ENCODE assay signal across 21 cellular contexts in the genomic region with DNA sequence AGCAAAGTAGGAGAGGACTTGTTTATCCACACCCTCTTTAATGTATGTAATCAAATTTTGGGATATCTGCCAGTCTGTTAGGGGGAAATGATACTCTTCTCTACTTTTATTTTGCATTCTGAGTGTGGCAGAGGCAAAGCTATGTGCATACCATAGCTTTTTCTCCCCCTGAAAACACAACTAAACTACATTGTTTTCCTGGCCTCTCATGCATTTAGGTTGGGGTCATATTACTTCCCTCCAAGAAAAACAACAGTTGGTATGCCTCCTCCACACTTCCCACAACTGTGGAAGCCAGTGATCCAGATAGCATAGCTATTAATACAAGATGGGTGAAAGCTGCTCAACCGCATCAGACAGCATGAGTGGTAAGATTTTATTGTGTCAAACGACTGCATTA. TPM values are rescaled to one million over a fixed set of nuclear protein-coding genes. Genes with fewer than 3 reads are reported as not detected.
A peak's percentile ranks its signal among the peaks of the same experiment; 100 is the strongest.
DNase-seq lines count a peak whose midpoint lies in the region; ATAC-seq and TF ChIP-seq lines count a peak whose summit lies in the region.
"Had no signal": no experiment of that assay in that cellular context is flagged by ENCODE, and none has a peak within 500 bp of the region (broad histone marks: within the 10 kb centered on the region; RNA-seq: fewer than 3 reads in every experiment).

No MANE protein-coding gene starts in this region.

- no peaks in the 10 kb centered on the region for H3K27me3 ChIP-seq in testis
- H3K27me3 ChIP-seq: adrenal gland, transverse colon had no signal

- H3K36me3 Mint-ChIP-seq in chondrocyte (ENCODE audit: low read depth) = peaks cover 14% of the 10 kb centered on the region
- H3K36me3 Mint-ChIP-seq: IgD-negative memory B cell had no signal

- TF ChIP-seq POLR2A in testis (IDR thresholded peaks at IDR 0.05) = no peak

- ATAC-seq in GM18870 (IDR thresholded peaks at IDR 0.05; ENCODE audit: unreplicated experiment) (no peak), left lobe of liver (no peak)
- ATAC-seq: psoas muscle, Right ventricle myocardium inferior had no signal

- TF ChIP-seq CTCF in chondrocyte (IDR thresholded peaks at IDR 0.05) (no peak), testis (IDR thresholded peaks at IDR 0.05) (no peak)

- H3K4me1 Mint-ChIP-seq in chondrocyte (ENCODE audit: low read depth) = peaks cover 40% of the 10 kb centered on the region

- H3K9me3 Mint-ChIP-seq in chondrocyte (ENCODE audit: low read depth) = no peaks in the 10 kb centered on the region
- H3K9me3 Mint-ChIP-seq: activated T-cell treated with anti-CD3 and anti-CD28 coated beads, Interleukin-2, amount 50 U/mL, for 72 hours; IgD-negative memory B cell; T-helper 2 cell treated with Interferon-gamma antibody and Interleukin-4, amounts not matched to agents 5 μg/mL and 100 μg/mL, for 36 hours had no signal

- no peak overlapping the region for H3K27ac ChIP-seq in testis
- H3K27ac ChIP-seq: adrenal gland, psoas muscle, transverse colon had no signal

- no peaks in the 10 kb centered on the region for H3K27me3 Mint-ChIP-seq in chondrocyte (ENCODE audit: low read depth)
- H3K27me3 Mint-ChIP-seq: dendritic cell treated with granulocyte-macrophage colony-stimulating factor and Interleukin-4, amounts not matched to agents 40 ng/mL and 50 ng/mL, for 4 days; IgD-negative memory B cell had no signal

- DNase-seq in Caki2 (ENCODE audit: low read depth) (peak; percentile 83), NCI-H2171 treated with DMSO at 0.1 percent for 48 hours (lab: John Stamatoyannopoulos, UW) (peak; percentile 76), chondrocyte (ENCODE audit: low spot score) (no peak), myocyte (ENCODE audit: low read depth) (peak; percentile 81), testis (no peak), left lobe of liver (ENCODE audit: low spot score) (no peak)
- no peak for DNase-seq in activated naive CD4-positive, alpha-beta T cell treated with Interleukin-2 at 50 U/mL for 16 hours
- DNase-seq: activated CD4-positive, alpha-beta T cell treated with anti-CD3 and anti-CD28 coated beads, Interleukin-2, amount 50 U/mL, for 4 hours; activated T-cell treated with anti-CD3 and anti-CD28 coated beads, Interleukin-2, amount 50 U/mL, for 72 hours; adrenal gland; C1 segment of cervical spinal cord; foreskin melanocyte; NCI-H748 treated with DMSO at 0.1 percent for 48 hours; psoas muscle; stimulated activated CD4-positive, alpha-beta T cell treated with anti-CD3 and anti-CD28 coated beads, Interleukin-2, amount 100 ng/mL, for 24 hours; transverse colon had no signal

- H3K27ac Mint-ChIP-seq in chondrocyte (ENCODE audit: unreplicated experiment) = peak overlapping the region; percentile 79
- H3K27ac Mint-ChIP-seq: activated T-cell treated with anti-CD3 and anti-CD28 coated beads, Interleukin-2, amount 50 U/mL, for 72 hours; dendritic cell treated with granulocyte-macrophage colony-stimulating factor and Interleukin-4, amounts not matched to agents 40 ng/mL and 50 ng/mL, for 4 days; IgD-negative memory B cell; T-helper 2 cell treated with Interferon-gamma antibody and Interleukin-4, amounts not matched to agents 5 μg/mL and 100 μg/mL, for 36 hours had no signal

- H3K4me3 Mint-ChIP-seq in chondrocyte (ENCODE audit: unreplicated experiment) = no peak overlapping the region
- H3K4me3 Mint-ChIP-seq: activated T-cell treated with anti-CD3 and anti-CD28 coated beads, Interleukin-2, amount 50 U/mL, for 72 hours; dendritic cell treated with granulocyte-macrophage colony-stimulating factor and Interleukin-4, amounts not matched to agents 40 ng/mL and 50 ng/mL, for 4 days; IgD-negative memory B cell; T-helper 2 cell treated with Interferon-gamma antibody and Interleukin-4, amounts not matched to agents 5 μg/mL and 100 μg/mL, for 36 hours had no signal

- H3K4me3 ChIP-seq in testis = no peak overlapping the region
- H3K4me3 ChIP-seq: adrenal gland, psoas muscle, transverse colon had no signal

- in situ Hi-C loops in Caki2 (cut with HindIII; ENCODE audit: low pct_unique_long_range_greater_than_20kb, low sequenced_read_pairs) = no loop called here

- no peaks in the 10 kb centered on the region for H3K36me3 ChIP-seq in testis (ENCODE audit: low read depth, missing control alignments)

- peaks cover 3% of the 10 kb centered on the region for H3K4me1 ChIP-seq in testis

- H3K9me3 ChIP-seq in testis = no peaks in the 10 kb centered on the region
- H3K9me3 ChIP-seq: adrenal gland, psoas muscle, transverse colon had no signal

- WGBS in testis, 2 donors = 66 to 74% methylated on average over 2 of the region's 2 CpGs

- intact Hi-C loops in testis (cut with DNase I; ENCODE audit: low total_unique reads) = no loop called here

RNA-seq across cellular contexts. Expression of gene RPL15, which starts 6.9 kb away (rescaled TPM):
- total RNA-seq in Caki2 (2014; rRNA removed; shearing (Covaris generic); ENCODE audit: low replicate concordance) = 3,923 and 4,358 TPM in 2 replicates
- 1,295 to 1,411 TPM (median 1,362 TPM) in 3 replicates for total RNA-seq in chondrocyte
- 1,284 and 1,647 TPM in 2 replicates for total RNA-seq in myocyte
- 2,127 TPM for polyA plus RNA-seq in myocyte (2012)
- 1,000 to 10,000 TPM in 1 of 2 donors, 100 to 1,000 TPM in 1; 783 to 1,409 TPM for total RNA-seq in testis
- 1,993 TPM for polyA plus RNA-seq in testis (ENCODE audit: insufficient read depth, low read depth, low replicate concordance)
- 532 TPM for total RNA-seq in left lobe of liver

RNA-seq across cellular contexts. Expression of gene NKIRAS1, which starts 7.0 kb away (rescaled TPM):
- total RNA-seq in Caki2 (2014; rRNA removed; shearing (Covaris generic); ENCODE audit: low replicate concordance) = 11.4 and 14.3 TPM in 2 replicates
- total RNA-seq in chondrocyte = 13.2 to 15.5 TPM (median 13.6 TPM) in 3 replicates
- 27.2 and 34.1 TPM in 2 replicates for total RNA-seq in myocyte
- polyA plus RNA-seq in myocyte (2012) = 10.6 TPM
- total RNA-seq in testis = 10 to 100 TPM; 37.2 to 41.1 TPM
- polyA plus RNA-seq in testis (ENCODE audit: insufficient read depth, low read depth, low replicate concordance) = 35.0 TPM
- 7.2 TPM for total RNA-seq in left lobe of liver

RNA-seq across cellular contexts. Expression of gene NR1D2, which starts 21.3 kb away (rescaled TPM):
- total RNA-seq in Caki2 (2014; rRNA removed; shearing (Covaris generic); ENCODE audit: low replicate concordance) = 3.7 and 9.3 TPM in 2 replicates
- total RNA-seq in chondrocyte = 14.7 to 19.8 TPM (median 19.6 TPM) in 3 replicates
- total RNA-seq in myocyte = 15.5 and 21.1 TPM in 2 replicates
- 6.4 TPM for polyA plus RNA-seq in myocyte (2012)
- 10 to 100 TPM; 33.1 to 41.2 TPM for total RNA-seq in testis
- polyA plus RNA-seq in testis (ENCODE audit: insufficient read depth, low read depth, low replicate concordance) = 14.5 TPM
- 20.1 TPM for total RNA-seq in left lobe of liver

Comparison
In these comparisons a context has a peak if more than half of its experiments do, and no peak if none do; other contexts are left out.
1. DNase-seq: peak in Caki2 (single experiment), NCI-H2171 treated with DMSO at 0.1 percent for 48 hours (single experiment) and myocyte (single experiment); none in chondrocyte (single experiment), activated naive CD4-positive, alpha-beta T cell treated with Interleukin-2 at 50 U/mL for 16 hours (single experiment), testis (single experiment) and left lobe of liver (single experiment).